Comparison of ENCODE assay signal across 21 cellular contexts in genomic region chr3:113314923-113315322, GRCh38.
"Had no signal": no experiment of that assay in that cellular context is flagged by ENCODE, and none has a peak within 500 bp of the region (broad histone marks: within the 10 kb centered on the region; RNA-seq: fewer than 3 reads in every experiment).

No MANE protein-coding gene starts in this region.

- H3K27ac ChIP-seq: colonic mucosa, esophagus muscularis mucosa, foreskin keratinocyte, gastroesophageal sphincter, heart right ventricle, left lung, lower lobe of right lung had no signal

- FAIRE-seq: endothelial cell of umbilical vein, frontal cortex, keratinocyte had no signal

- H3K9me3 ChIP-seq: colonic mucosa had no signal

- H3K4me1 Mint-ChIP-seq: mesothelial cell of epicardium, naive B cell had no signal

- DNase-seq: colonic mucosa; cortex of kidney; effector CD8-positive, alpha-beta T cell; effector memory CD8-positive, alpha-beta T cell; foreskin keratinocyte; heart right ventricle; hippocampal formation; left cardiac atrium; left lung; left ventricle myocardium superior; lower lobe of right lung; mesenchymal stem cell; mucosa of descending colon; naive B cell had no signal

- H3K27me3 ChIP-seq: colonic mucosa, esophagus muscularis mucosa, foreskin keratinocyte, gastroesophageal sphincter, heart right ventricle, left lung had no signal

- H3K27ac Mint-ChIP-seq: dendritic cell treated with granulocyte-macrophage colony-stimulating factor and Interleukin-4, amounts not matched to agents 40 ng/mL and 50 ng/mL, for 4 days; effector memory CD8-positive, alpha-beta T cell; mesothelial cell of epicardium had no signal

- H3K4me3 ChIP-seq: colonic mucosa, esophagus muscularis mucosa, gastroesophageal sphincter, heart right ventricle, left lung, lower lobe of right lung, mucosa of descending colon had no signal

- H3K36me3 ChIP-seq: colonic mucosa, lower lobe of right lung had no signal

- ATAC-seq: effector memory CD8-positive, alpha-beta T cell; foreskin keratinocyte; gastroesophageal sphincter; heart right ventricle; left cardiac atrium; left lung; left ventricle myocardium superior; lower lobe of right lung; mucosa of descending colon had no signal

- H3K4me3 Mint-ChIP-seq: dendritic cell treated with granulocyte-macrophage colony-stimulating factor and Interleukin-4, amounts not matched to agents 40 ng/mL and 50 ng/mL, for 4 days; effector memory CD8-positive, alpha-beta T cell; mesothelial cell of epicardium; naive B cell had no signal

- H3K27me3 Mint-ChIP-seq: dendritic cell treated with granulocyte-macrophage colony-stimulating factor and Interleukin-4, amounts not matched to agents 40 ng/mL and 50 ng/mL, for 4 days; effector memory CD8-positive, alpha-beta T cell; naive B cell had no signal

- H3K4me1 ChIP-seq: colonic mucosa, esophagus muscularis mucosa, foreskin keratinocyte, gastroesophageal sphincter, heart right ventricle, left lung, lower lobe of right lung had no signal
